In genomic region chr1:8740034-8740449, GRCh38 we compare ENCODE assay signal across 1 cellular context.
TF ChIP-seq lines count a peak whose summit lies in the region.

No MANE protein-coding gene starts in this region.

TF ChIP-seq in HepG2, 621 proteins besides CTCF, POLR2A, EP300 and RAD21 (continued from another document and continues in another):
- TF ChIP-seq LRRFIP1 (CRISPR knock-in tag; conservative IDR thresholded peaks at IDR 0.05) (no peak), ZNF337 (CRISPR knock-in tag; IDR thresholded peaks at IDR 0.05; ENCODE audit: borderline replicate concordance, low read depth) (no peak), SIX4 (CRISPR knock-in tag; IDR thresholded peaks at IDR 0.05) (0 out of 2 replicates have a peak, but pooled peaks have one; percentile 56), RXRB (CRISPR knock-in tag; IDR thresholded peaks at IDR 0.05; ENCODE audit: borderline replicate concordance) (peak; percentile 95), GTF3A (CRISPR knock-in tag; conservative IDR thresholded peaks at IDR 0.05) (no peak), MAFF (IDR thresholded peaks at IDR 0.05; ENCODE audit: low read depth, low read length) (no peak), E2F2 (CRISPR knock-in tag; IDR thresholded peaks at IDR 0.05; ENCODE audit: borderline replicate concordance) (no peak), ZNF280D (CRISPR knock-in tag; IDR thresholded peaks at IDR 0.05) (peak; percentile 33; the same call in 1 of the 2 replicates), FOXC1 (CRISPR knock-in tag; IDR thresholded peaks at IDR 0.05; ENCODE audit: borderline replicate concordance) (no peak), ZSCAN21 (CRISPR knock-in tag; IDR thresholded peaks at IDR 0.05; ENCODE audit: borderline replicate concordance) (no peak), MLLT10 (CRISPR knock-in tag; IDR thresholded peaks at IDR 0.05) (no peak), HNRNPLL (IDR thresholded peaks at IDR 0.05; ENCODE audit: low read depth, low read length, poor library complexity, severe bottlenecking) (no peak), ZNF260 (CRISPR knock-in tag; IDR thresholded peaks at IDR 0.05; ENCODE audit: borderline replicate concordance, low read depth) (no peak), TFDP1 (CRISPR knock-in tag; IDR thresholded peaks at IDR 0.05; ENCODE audit: borderline replicate concordance) (no peak), RFX3 (CRISPR knock-in tag; IDR thresholded peaks at IDR 0.05) (no peak), ARNT (IDR thresholded peaks at IDR 0.05) (no peak), NFAT5 (CRISPR knock-in tag; IDR thresholded peaks at IDR 0.05) (no peak), POGK (CRISPR knock-in tag; conservative IDR thresholded peaks at IDR 0.05) (0 out of 2 replicates have a peak, but pooled peaks have one; percentile 36), ZFP36L1 (CRISPR knock-in tag; IDR thresholded peaks at IDR 0.05) (no peak), NFE2L1 (CRISPR knock-in tag; IDR thresholded peaks at IDR 0.05; ENCODE audit: borderline replicate concordance) (no peak), TBX2 (CRISPR knock-in tag; IDR thresholded peaks at IDR 0.05; ENCODE audit: borderline replicate concordance) (peak; percentile 57; the same call in 1 of the 2 replicates), NCOA1 (CRISPR knock-in tag; IDR thresholded peaks at IDR 0.05) (no peak), PAX8 (CRISPR knock-in tag; IDR thresholded peaks at IDR 0.05; ENCODE audit: borderline replicate concordance) (no peak), KMT2B (CRISPR knock-in tag; IDR thresholded peaks at IDR 0.05) (no peak), ZNF383 (CRISPR knock-in tag; IDR thresholded peaks at IDR 0.05; ENCODE audit: borderline replicate concordance) (no peak), ZNF343 (CRISPR knock-in tag; IDR thresholded peaks at IDR 0.05) (no peak), SIN3A (IDR thresholded peaks at IDR 0.05; ENCODE audit: borderline replicate concordance, low read depth, low read length) (no peak), POLR2G (IDR thresholded peaks at IDR 0.05; ENCODE audit: low read depth, low read length) (no peak), ZNF296 (CRISPR knock-in tag; conservative IDR thresholded peaks at IDR 0.05) (no peak), LBX2 (CRISPR knock-in tag; IDR thresholded peaks at IDR 0.05; ENCODE audit: borderline replicate concordance) (no peak), ZNF710 (CRISPR knock-in tag; IDR thresholded peaks at IDR 0.05; ENCODE audit: borderline replicate concordance) (no peak), ZNF34 (CRISPR knock-in tag; IDR thresholded peaks at IDR 0.05; ENCODE audit: borderline replicate concordance) (no peak), ZNF253 (CRISPR knock-in tag; IDR thresholded peaks at IDR 0.05; ENCODE audit: borderline replicate concordance) (no peak), ZNF614 (CRISPR knock-in tag; IDR thresholded peaks at IDR 0.05; ENCODE audit: borderline replicate concordance) (0 out of 2 replicates have a peak, but pooled peaks have one; percentile 68), ZNF770 (CRISPR knock-in tag; IDR thresholded peaks at IDR 0.05) (no peak), HES4 (CRISPR knock-in tag; IDR thresholded peaks at IDR 0.05; ENCODE audit: borderline replicate concordance) (no peak), ZNF205 (CRISPR knock-in tag; IDR thresholded peaks at IDR 0.05) (peak; percentile 63; the same call in 1 of the 2 replicates), CCDC6 (CRISPR knock-in tag; IDR thresholded peaks at IDR 0.05) (no peak), ARNTL (CRISPR knock-in tag; IDR thresholded peaks at IDR 0.05) (no peak), ZNF292 (CRISPR knock-in tag; IDR thresholded peaks at IDR 0.05; ENCODE audit: borderline replicate concordance, low read depth) (no peak), SOX5 (CRISPR knock-in tag; IDR thresholded peaks at IDR 0.05; ENCODE audit: borderline replicate concordance) (peak; percentile 97)
